8 cellular contexts compared by ENCODE assay signal in the genomic region with DNA sequence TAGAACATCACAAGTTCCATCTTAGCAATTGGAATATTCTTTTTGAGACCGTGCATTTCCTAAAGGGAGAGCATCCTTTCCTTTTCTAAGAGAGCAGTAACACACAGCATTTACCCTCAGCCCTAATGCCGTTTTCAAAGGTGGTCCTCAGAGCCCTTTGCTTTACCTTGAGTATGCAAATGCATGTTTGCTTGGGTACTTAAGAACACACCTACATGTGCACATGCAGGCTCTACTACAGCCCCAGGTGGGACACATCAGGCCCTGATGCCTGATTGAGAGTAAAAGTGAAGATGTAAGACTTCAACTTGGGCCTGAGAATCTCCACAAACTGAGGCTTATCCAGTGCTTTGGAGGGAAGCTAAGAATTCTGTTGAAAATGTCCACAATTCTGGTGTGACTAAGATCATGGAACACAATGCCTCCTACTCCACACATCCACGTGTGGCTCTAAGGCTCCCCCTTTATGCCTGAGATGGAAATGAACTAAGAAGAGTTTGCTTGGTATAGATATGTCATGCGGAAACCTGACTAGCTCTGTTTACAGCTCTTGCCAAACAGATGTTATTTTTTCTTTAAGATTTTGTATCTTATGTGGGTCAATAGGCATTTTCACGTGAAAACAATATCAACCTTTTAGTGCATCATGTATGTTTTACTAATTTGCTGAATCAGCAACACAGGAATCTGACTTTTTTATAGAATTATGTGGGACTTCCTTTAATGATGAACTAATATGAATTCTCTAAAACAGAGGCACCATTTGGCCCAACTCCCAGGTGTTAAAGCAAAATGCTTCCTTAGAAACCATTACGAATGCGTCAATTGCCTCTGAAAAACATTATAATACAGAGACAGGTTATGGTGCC. TPM values are rescaled to one million over a fixed set of nuclear protein-coding genes. Genes with fewer than 3 reads are reported as not detected.
DNase-seq lines count a peak whose midpoint lies in the region; ATAC-seq and TF ChIP-seq lines count a peak whose summit lies in the region.

No MANE protein-coding gene starts in this region.

- peaks cover 13% of the 10 kb centered on the region for H3K36me3 ChIP-seq in left ventricle myocardium inferior
- H3K36me3 ChIP-seq in naive thymus-derived CD4-positive, alpha-beta T cell (ENCODE audit: control insufficient read depth in 2 of 3, insufficient read depth in 3 of 3, low read length in 3 of 3) = no peaks in the 10 kb centered on the region

- H3K4me1 ChIP-seq in left ventricle myocardium inferior (peaks cover 44% of the 10 kb centered on the region), foreskin keratinocyte (no peaks in the 10 kb centered on the region)
- no peaks in the 10 kb centered on the region for H3K4me1 ChIP-seq in naive thymus-derived CD4-positive, alpha-beta T cell (ENCODE audit: control insufficient read depth in 2 of 2, insufficient read depth in 2 of 2, low read length in 2 of 2)

- no peak overlapping the region for H3K4me3 Mint-ChIP-seq in naive thymus-derived CD4-positive, alpha-beta T cell

- no peaks in the 10 kb centered on the region for H3K9me3 ChIP-seq in left ventricle myocardium inferior (replicated peaks)
- H3K9me3 ChIP-seq in naive thymus-derived CD4-positive, alpha-beta T cell (ENCODE audit: control insufficient read depth in 2 of 3, low read length in 3 of 3) = no peaks in the 10 kb centered on the region

- intact Hi-C loops in left ventricle myocardium inferior (cut with micrococcal nuclease) (no loop called here), cardiac septum (cut with DNase I) (loop anchor here (5.0 kb wide), 2 partner anchors 36 to 126 kb away; no protein-coding TSS in a partner anchor)
- intact Hi-C loops in naive thymus-derived CD4-positive, alpha-beta T cell (cut with micrococcal nuclease) = no loop called here

- no peaks in the 10 kb centered on the region for H3K9me3 Mint-ChIP-seq in naive thymus-derived CD4-positive, alpha-beta T cell

- H3K4me1 Mint-ChIP-seq in naive thymus-derived CD4-positive, alpha-beta T cell = no peaks in the 10 kb centered on the region

- H3K27me3 ChIP-seq in left ventricle myocardium inferior (ENCODE audit: low read depth) (no peaks in the 10 kb centered on the region), foreskin keratinocyte (no peaks in the 10 kb centered on the region)
- H3K27me3 ChIP-seq in naive thymus-derived CD4-positive, alpha-beta T cell (ENCODE audit: control insufficient read depth in 2 of 2, insufficient read depth in 2 of 2, low read length in 2 of 2) = peaks cover 0 to 4% of the 10 kb centered on the region in 2 donors

- H3K27me3 Mint-ChIP-seq in naive thymus-derived CD4-positive, alpha-beta T cell = peaks cover 17 to 35% (median 34%) of the 10 kb centered on the region in 5 donors

- H3K27ac ChIP-seq in left ventricle myocardium inferior (replicated peaks) = peak overlapping the region; percentile 50
- no peak overlapping the region for H3K27ac ChIP-seq in foreskin keratinocyte
- H3K27ac ChIP-seq in naive thymus-derived CD4-positive, alpha-beta T cell (ENCODE audit: low read depth, low read length) = no peak overlapping the region

- H3K4me3 ChIP-seq in left ventricle myocardium inferior = no peak overlapping the region
- H3K4me3 ChIP-seq in naive thymus-derived CD4-positive, alpha-beta T cell (ENCODE audit: low read length) = no peak overlapping the region

- TF ChIP-seq CTCF in left ventricle myocardium inferior (IDR thresholded peaks at IDR 0.05; ENCODE audit: borderline replicate concordance) = no peak
- TF ChIP-seq CTCF in foreskin keratinocyte (conservative IDR thresholded peaks at IDR 0.05) = peak; percentile 75

- no peak overlapping the region for H3K27ac Mint-ChIP-seq in naive thymus-derived CD4-positive, alpha-beta T cell

- peaks cover 0 to 3% (median 0%) of the 10 kb centered on the region in 5 donors for H3K36me3 Mint-ChIP-seq in naive thymus-derived CD4-positive, alpha-beta T cell

- POLR2A ChIA-PET in naive thymus-derived CD4-positive, alpha-beta T cell (lab: Charles Lee) = no interaction called here

- CTCF ChIA-PET in naive thymus-derived CD4-positive, alpha-beta T cell (lab: Charles Lee) = no interaction called here

- DNase-seq in left ventricle myocardium inferior = no peak
- no peak for DNase-seq in cardiac septum (ENCODE audit: low spot score)
- peak; percentile 22 for DNase-seq in RPMI8226
- peak; percentile 23 to 36 for DNase-seq in foreskin keratinocyte
- DNase-seq in globus pallidus (ENCODE audit: low spot score) = no peak
- DNase-seq in naive thymus-derived CD4-positive, alpha-beta T cell = no peak
- DNase-seq in retina = no peak

- ATAC-seq in foreskin keratinocyte (peak; percentile 63), HG02759 (IDR thresholded peaks at IDR 0.05; ENCODE audit: unreplicated experiment) (no peak)
- ATAC-seq in naive thymus-derived CD4-positive, alpha-beta T cell = no peak

RNA-seq across cellular contexts. Expression of a gene that starts 48.9 kb away (rescaled TPM):
- total RNA-seq in left ventricle myocardium inferior (16.1 TPM), cardiac septum (14.5 TPM), foreskin keratinocyte (13.2 and 14.3 TPM in 2 replicates)
- polyA plus RNA-seq in foreskin keratinocyte = 14.4 and 18.1 TPM in 2 replicates
- total RNA-seq in naive thymus-derived CD4-positive, alpha-beta T cell = 1 to 10 TPM in 3 of 5 experiments, under 1 TPM in 2; 0.27 to 4.8 (median 1.3) TPM
- not detected for polyA plus RNA-seq in naive thymus-derived CD4-positive, alpha-beta T cell

Comparison
In these comparisons a context has a peak if more than half of its experiments do, and no peak if none do; other contexts are left out.
1. DNase-seq: peak in RPMI8226 (single experiment) and foreskin keratinocyte (2 of 2); none in left ventricle myocardium inferior (single experiment), cardiac septum (single experiment), globus pallidus (single experiment), naive thymus-derived CD4-positive, alpha-beta T cell (0 of 9) and retina (single experiment).